1 cellular context compared by ENCODE assay signal in the genomic region with DNA sequence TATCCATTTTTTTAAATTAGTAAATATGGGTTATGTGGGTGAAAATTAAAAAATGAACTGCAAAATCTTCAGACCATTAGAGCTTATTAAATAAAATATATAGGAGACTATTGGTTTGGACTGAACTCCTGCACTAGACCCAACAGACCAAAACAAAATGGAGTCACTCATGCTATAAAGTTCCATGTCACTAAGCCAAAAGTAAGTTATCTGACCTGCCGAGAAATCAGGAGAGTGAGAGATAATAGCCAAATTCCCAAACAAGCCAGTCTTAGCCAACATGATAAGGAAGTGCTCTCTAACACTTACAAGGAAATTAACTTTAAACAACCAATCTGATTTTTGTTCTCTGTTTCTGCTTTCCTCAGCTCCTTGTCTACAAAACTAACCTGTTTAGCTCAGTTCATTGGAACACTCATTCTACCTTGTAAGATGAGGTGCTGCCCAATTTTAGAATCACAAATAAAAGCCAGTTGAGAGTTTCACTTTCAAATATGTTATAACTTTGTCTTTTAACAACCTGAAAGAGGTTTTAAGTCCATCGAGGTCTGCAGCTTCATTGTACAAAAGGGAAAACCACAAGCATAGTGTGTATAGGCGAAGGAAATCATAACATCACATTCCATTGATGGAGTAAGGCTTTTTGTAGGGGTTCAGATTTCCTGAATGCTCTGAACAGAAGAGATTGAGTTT.
A peak's percentile ranks its signal among the peaks of the same experiment; 100 is the strongest.
TF ChIP-seq lines count a peak whose summit lies in the region.

No MANE protein-coding gene starts in this region.

TF ChIP-seq in GM12878, 131 proteins besides CTCF, POLR2A, EP300 and RAD21:
- TF ChIP-seq ZNF592 (IDR thresholded peaks at IDR 0.05) (peak; percentile 96), NR2C1 (IDR thresholded peaks at IDR 0.05) (0 out of 2 replicates have a peak, but pooled peaks have one; percentile 3), TARDBP (IDR thresholded peaks at IDR 0.05; ENCODE audit: borderline replicate concordance) (no peak), ZNF687 (IDR thresholded peaks at IDR 0.05) (peak; percentile 91)
